Comparison of ENCODE assay signal across 11 cellular contexts in genomic region chr15:91940466-91941381, GRCh38.
DNase-seq lines count a peak whose midpoint lies in the region; ATAC-seq, FAIRE-seq and TF ChIP-seq lines count a peak whose summit lies in the region.
"Had no signal": no experiment of that assay in that cellular context is flagged by ENCODE, and none has a peak within 500 bp of the region (broad histone marks: within the 10 kb centered on the region; RNA-seq: fewer than 3 reads in every experiment).

No MANE protein-coding gene starts in this region.

- no peaks in the 10 kb centered on the region for H3K27me3 ChIP-seq in transverse colon
- H3K27me3 ChIP-seq: SJCRH30 had no signal

- no peak for TF ChIP-seq EP300 in transverse colon (IDR thresholded peaks at IDR 0.05; ENCODE audit: low read depth)

- WGBS in transverse colon (ENCODE audit: low coverage in 1 of 2), 2 donors = 38% methylated on average over 8 of the region's 8 CpGs; no CpG with 5 or more reads in 1 of the 2 donors

- no peaks in the 10 kb centered on the region for H3K27me3 Mint-ChIP-seq in activated naive CD8-positive, alpha-beta T cell treated with anti-CD3 and anti-CD28 coated beads, Interleukin-2, amount 50 U/mL, for 24 hours
- no peaks in the 10 kb centered on the region for H3K27me3 Mint-ChIP-seq in activated naive CD8-positive, alpha-beta T cell treated with anti-CD3 and anti-CD28 coated beads for 36 hours
- H3K27me3 Mint-ChIP-seq: CD4-positive, CD25-positive, alpha-beta regulatory T cell had no signal

- in situ Hi-C loops in transverse colon (cut with MboI; ENCODE audit: low pct_ligation_motif_present in 1 of 4, low pct_unique_long_range_greater_than_20kb in 1 of 4, low sequenced_read_pairs in 3 of 4) = no loop called here

- no peak for DNase-seq in activated naive CD8-positive, alpha-beta T cell treated with anti-CD3 and anti-CD28 coated beads, Interleukin-2, amount 50 U/mL, for 24 hours
- no peak for DNase-seq in activated naive CD8-positive, alpha-beta T cell treated with anti-CD3 and anti-CD28 coated beads for 36 hours
- DNase-seq in SW480 (ENCODE audit: low spot score) = peak; percentile 68
- peak; percentile 75 for DNase-seq in kidney tubule cell (ENCODE audit: low spot score)
- no peak for DNase-seq in transverse colon
- no peak for DNase-seq in GM12892 (ENCODE audit: insufficient read length)
- DNase-seq: CD4-positive, CD25-positive, alpha-beta regulatory T cell; NCI-H1436; SJCRH30 had no signal

- peak; percentile 70 for ATAC-seq in activated naive CD8-positive, alpha-beta T cell treated with anti-CD3 and anti-CD28 coated beads, Interleukin-2, amount 50 U/mL, for 24 hours
- ATAC-seq in HG02973 (IDR thresholded peaks at IDR 0.05; ENCODE audit: unreplicated experiment) (no peak), HG03025 (IDR thresholded peaks at IDR 0.05; ENCODE audit: low FRiP score, unreplicated experiment) (no peak)

- H3K4me3 ChIP-seq in transverse colon = no peak overlapping the region
- H3K4me3 ChIP-seq: SJCRH30 had no signal

- H3K4me1 Mint-ChIP-seq in activated naive CD8-positive, alpha-beta T cell treated with anti-CD3 and anti-CD28 coated beads, Interleukin-2, amount 50 U/mL, for 24 hours = peaks cover 31% of the 10 kb centered on the region
- peaks cover 13% of the 10 kb centered on the region for H3K4me1 Mint-ChIP-seq in activated naive CD8-positive, alpha-beta T cell treated with anti-CD3 and anti-CD28 coated beads for 36 hours

- no peak for FAIRE-seq in GM12892 (lab: Jason Lieb, UNC)

- TF ChIP-seq POLR2A in transverse colon (IDR thresholded peaks at IDR 0.05) (no peak), GM12892 (IDR thresholded peaks at IDR 0.05; ENCODE audit: low read depth, low read length) (no peak)

- peaks cover 9 to 53% (median 36%) of the 10 kb centered on the region in 4 donors for H3K4me1 ChIP-seq in transverse colon
- H3K4me1 ChIP-seq: SJCRH30 had no signal

- H3K27ac Mint-ChIP-seq in activated naive CD8-positive, alpha-beta T cell treated with anti-CD3 and anti-CD28 coated beads, Interleukin-2, amount 50 U/mL, for 24 hours = peak overlapping the region; percentile 53
- no peak overlapping the region for H3K27ac Mint-ChIP-seq in activated naive CD8-positive, alpha-beta T cell treated with anti-CD3 and anti-CD28 coated beads for 36 hours

- no peaks in the 10 kb centered on the region for H3K9me3 Mint-ChIP-seq in activated naive CD8-positive, alpha-beta T cell treated with anti-CD3 and anti-CD28 coated beads, Interleukin-2, amount 50 U/mL, for 24 hours
- no peaks in the 10 kb centered on the region for H3K9me3 Mint-ChIP-seq in activated naive CD8-positive, alpha-beta T cell treated with anti-CD3 and anti-CD28 coated beads for 36 hours

- TF ChIP-seq CTCF in transverse colon (IDR thresholded peaks at IDR 0.05) = no peak

- H3K36me3 ChIP-seq in transverse colon = no peaks in the 10 kb centered on the region
- H3K36me3 ChIP-seq: SJCRH30 had no signal

- no peaks in the 10 kb centered on the region for H3K9me3 ChIP-seq in transverse colon
- H3K9me3 ChIP-seq: SJCRH30 had no signal

- no peak overlapping the region for H3K4me3 Mint-ChIP-seq in activated naive CD8-positive, alpha-beta T cell treated with anti-CD3 and anti-CD28 coated beads, Interleukin-2, amount 50 U/mL, for 24 hours
- H3K4me3 Mint-ChIP-seq in activated naive CD8-positive, alpha-beta T cell treated with anti-CD3 and anti-CD28 coated beads for 36 hours = no peak overlapping the region

- H3K36me3 Mint-ChIP-seq in activated naive CD8-positive, alpha-beta T cell treated with anti-CD3 and anti-CD28 coated beads, Interleukin-2, amount 50 U/mL, for 24 hours (ENCODE audit: low read depth) = no peaks in the 10 kb centered on the region
- no peaks in the 10 kb centered on the region for H3K36me3 Mint-ChIP-seq in activated naive CD8-positive, alpha-beta T cell treated with anti-CD3 and anti-CD28 coated beads for 36 hours

- peak overlapping the region; percentile 48 to 86 (median 78) for H3K27ac ChIP-seq in transverse colon
- H3K27ac ChIP-seq: SJCRH30 had no signal

- intact Hi-C loops in transverse colon (cut with DNase I; ENCODE audit: low total_unique reads) = no loop called here

Comparison
In these comparisons a context has a peak if more than half of its experiments do, and no peak if none do; other contexts are left out.
1. DNase-seq: peak in SW480 (single experiment) and kidney tubule cell (single experiment); none in activated naive CD8-positive, alpha-beta T cell treated with anti-CD3 and anti-CD28 coated beads, Interleukin-2, amount 50 U/mL, for 24 hours (single experiment), activated naive CD8-positive, alpha-beta T cell treated with anti-CD3 and anti-CD28 coated beads for 36 hours (single experiment), transverse colon (single experiment) and GM12892 (single experiment).